In the genomic region with DNA sequence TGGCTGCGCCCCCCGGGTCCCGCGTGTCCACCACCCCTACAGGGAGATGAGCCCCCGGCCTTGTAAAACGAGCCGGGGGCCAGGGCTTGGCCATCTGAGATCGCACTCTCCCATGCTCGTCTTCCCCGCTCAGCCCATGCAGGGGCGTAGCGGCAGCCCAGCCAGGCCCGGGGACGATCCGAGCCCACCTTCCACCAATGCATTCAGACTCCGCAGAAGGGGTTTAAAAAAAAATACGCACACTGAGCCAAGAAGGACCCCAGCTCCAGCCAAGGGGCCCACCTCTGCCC, we compare ENCODE assay signal across 8 cellular contexts. TPM values are rescaled to one million over a fixed set of nuclear protein-coding genes. Genes with fewer than 3 reads are reported as not detected.
DNase-seq lines count a peak whose midpoint lies in the region; ATAC-seq, FAIRE-seq and TF ChIP-seq lines count a peak whose summit lies in the region.

No MANE protein-coding gene starts in this region.

- H3K4me1 ChIP-seq in CD8-positive, alpha-beta memory T cell (ENCODE audit: insufficient read depth, low read length) = peaks cover 9% of the 10 kb centered on the region
- H3K4me1 ChIP-seq in naive thymus-derived CD4-positive, alpha-beta T cell (ENCODE audit: control insufficient read depth in 2 of 2, insufficient read depth in 2 of 2, low read length in 2 of 2) = peaks cover 4 to 5% of the 10 kb centered on the region in 2 donors

- peak overlapping the region; percentile 96 to 100 (median 99) for H3K27ac Mint-ChIP-seq in CD8-positive, alpha-beta memory T cell
- peak overlapping the region; percentile 99 for H3K27ac Mint-ChIP-seq in activated CD4-positive, alpha-beta memory T cell treated with anti-CD3 and anti-CD28 coated beads for 36 hours
- peak overlapping the region; percentile 97 to 100 (median 99) for H3K27ac Mint-ChIP-seq in naive thymus-derived CD4-positive, alpha-beta T cell

- peaks cover 10 to 14% of the 10 kb centered on the region in 2 donors for H3K27me3 Mint-ChIP-seq in CD8-positive, alpha-beta memory T cell
- peaks cover 10% of the 10 kb centered on the region for H3K27me3 Mint-ChIP-seq in activated CD4-positive, alpha-beta memory T cell treated with anti-CD3 and anti-CD28 coated beads for 36 hours
- H3K27me3 Mint-ChIP-seq in naive thymus-derived CD4-positive, alpha-beta T cell = peaks cover 0 to 10% (median 0%) of the 10 kb centered on the region in 5 donors

- CTCF ChIA-PET in CD8-positive, alpha-beta memory T cell (lab: Charles Lee) = interaction anchor here (0.9 to 2.8 kb wide), 6 partner anchors 9 to 710 kb away, joined by 3 to 32 read pairs (median 4); a partner anchor contains a TSS
- CTCF ChIA-PET in activated CD4-positive, alpha-beta memory T cell treated with anti-CD3 and anti-CD28 coated beads for 36 hours (lab: Charles Lee) = interaction anchor here (0.6 to 3.9 kb wide), 8 partner anchors 11 to 179 kb away, joined by 3 to 49 read pairs (median 4); a partner anchor contains a TSS
- CTCF ChIA-PET in naive thymus-derived CD4-positive, alpha-beta T cell (lab: Charles Lee) = interaction anchor here (1.0 to 1.4 kb wide), 3 partner anchors 11 to 931 kb away, joined by 3 to 5 read pairs (median 5); a partner anchor contains a TSS

- TF ChIP-seq POLR2A in erythroblast (IDR thresholded peaks at IDR 0.05; ENCODE audit: low read length) = no peak

- H3K4me1 Mint-ChIP-seq in CD8-positive, alpha-beta memory T cell = peaks cover 16 to 28% (median 27%) of the 10 kb centered on the region in 3 donors
- peaks cover 44% of the 10 kb centered on the region for H3K4me1 Mint-ChIP-seq in activated CD4-positive, alpha-beta memory T cell treated with anti-CD3 and anti-CD28 coated beads for 36 hours (ENCODE audit: low read depth)
- H3K4me1 Mint-ChIP-seq in naive thymus-derived CD4-positive, alpha-beta T cell = peaks cover 10 to 40% (median 25%) of the 10 kb centered on the region in 7 donors

- intact Hi-C loops in activated CD4-positive, alpha-beta memory T cell treated with anti-CD3 and anti-CD28 coated beads for 36 hours (cut with micrococcal nuclease) = loop anchor here (1.0 to 10.0 kb wide), 12 partner anchors 10 to 707 kb away; a partner anchor contains a TSS
- intact Hi-C loops in naive thymus-derived CD4-positive, alpha-beta T cell (cut with micrococcal nuclease) = loop anchor here (1.0 to 10.0 kb wide), 20 partner anchors 10 to 800 kb away; a partner anchor contains a TSS

- H3K9me3 Mint-ChIP-seq in CD8-positive, alpha-beta memory T cell = peaks cover 0 to 6% (median 5%) of the 10 kb centered on the region in 5 donors
- H3K9me3 Mint-ChIP-seq in activated CD4-positive, alpha-beta memory T cell treated with anti-CD3 and anti-CD28 coated beads for 36 hours = peaks cover 3% of the 10 kb centered on the region
- H3K9me3 Mint-ChIP-seq in naive thymus-derived CD4-positive, alpha-beta T cell = peaks cover 0 to 11% (median 0%) of the 10 kb centered on the region in 11 donors

- DNase-seq in CD8-positive, alpha-beta memory T cell = peak in 2 of 5 donors; percentile 7 to 52
- DNase-seq in activated CD4-positive, alpha-beta memory T cell treated with anti-CD3 and anti-CD28 coated beads for 36 hours = peak; percentile 37
- peak; percentile 65 to 72 for DNase-seq in erythroblast (lab: John Stamatoyannopoulos, UW)
- DNase-seq in naive thymus-derived CD4-positive, alpha-beta T cell = peak in 1 of 9 donors; percentile 52
- DNase-seq in urothelium cell line (ENCODE audit: low spot score) = peak; percentile 57
- DNase-seq in SW480 (ENCODE audit: low spot score) = no peak

- peak; percentile 13 for FAIRE-seq in urothelium cell line (lab: Jason Lieb, UNC)

- ATAC-seq in GM19467 (IDR thresholded peaks at IDR 0.05; ENCODE audit: unreplicated experiment) (peak; percentile 12), HG03521 (IDR thresholded peaks at IDR 0.05; ENCODE audit: unreplicated experiment) (peak; percentile 27)
- no peak for ATAC-seq in naive thymus-derived CD4-positive, alpha-beta T cell

- peaks cover 0 to 10% (median 0%) of the 10 kb centered on the region in 3 donors for H3K36me3 Mint-ChIP-seq in CD8-positive, alpha-beta memory T cell
- peaks cover 23% of the 10 kb centered on the region for H3K36me3 Mint-ChIP-seq in activated CD4-positive, alpha-beta memory T cell treated with anti-CD3 and anti-CD28 coated beads for 36 hours
- peaks cover 0 to 7% (median 3%) of the 10 kb centered on the region in 5 donors for H3K36me3 Mint-ChIP-seq in naive thymus-derived CD4-positive, alpha-beta T cell

- POLR2A ChIA-PET in CD8-positive, alpha-beta memory T cell (lab: Charles Lee) = interaction anchor here (0.6 to 2.2 kb wide), 3 partner anchors 11 to 320 kb away, joined by 3 to 13 read pairs (median 6); a partner anchor contains a TSS
- POLR2A ChIA-PET in activated CD4-positive, alpha-beta memory T cell treated with anti-CD3 and anti-CD28 coated beads for 36 hours (lab: Charles Lee) = interaction anchor here (1.2 to 2.2 kb wide), 2 partner anchors 11 to 71 kb away, joined by 3 to 15 read pairs; no protein-coding TSS in a partner anchor
- POLR2A ChIA-PET in naive thymus-derived CD4-positive, alpha-beta T cell (lab: Charles Lee) = interaction anchor here (0.7 to 1.7 kb wide), 6 partner anchors 9 to 743 kb away, joined by 3 to 9 read pairs (median 6); a partner anchor contains a TSS

- H3K4me3 Mint-ChIP-seq in CD8-positive, alpha-beta memory T cell = peak overlapping the region; percentile 88 to 96 (median 91)
- H3K4me3 Mint-ChIP-seq in activated CD4-positive, alpha-beta memory T cell treated with anti-CD3 and anti-CD28 coated beads for 36 hours = peak overlapping the region; percentile 95
- H3K4me3 Mint-ChIP-seq in naive thymus-derived CD4-positive, alpha-beta T cell = peak overlapping the region; percentile 87 to 98 (median 94)

- no peaks in the 10 kb centered on the region for H3K9me3 ChIP-seq in CD8-positive, alpha-beta memory T cell (ENCODE audit: low read length)
- no peaks in the 10 kb centered on the region for H3K9me3 ChIP-seq in naive thymus-derived CD4-positive, alpha-beta T cell (ENCODE audit: control insufficient read depth in 2 of 3, low read length in 3 of 3)

- no peaks in the 10 kb centered on the region for H3K36me3 ChIP-seq in CD8-positive, alpha-beta memory T cell (ENCODE audit: insufficient read depth, low read length)
- peaks cover 0 to 4% (median 0%) of the 10 kb centered on the region in 3 experiments for H3K36me3 ChIP-seq in naive thymus-derived CD4-positive, alpha-beta T cell (ENCODE audit: control insufficient read depth in 2 of 3, insufficient read depth in 3 of 3, low read length in 3 of 3)

- no peaks in the 10 kb centered on the region for H3K27me3 ChIP-seq in CD8-positive, alpha-beta memory T cell (ENCODE audit: insufficient read depth, low read length, poor library complexity, severe bottlenecking)
- H3K27me3 ChIP-seq in naive thymus-derived CD4-positive, alpha-beta T cell (ENCODE audit: control insufficient read depth in 2 of 2, insufficient read depth in 2 of 2, low read length in 2 of 2) = no peaks in the 10 kb centered on the region

- peak overlapping the region; percentile 79 for H3K4me3 ChIP-seq in CD8-positive, alpha-beta memory T cell (ENCODE audit: low read length)
- peak overlapping the region; percentile 83 for H3K4me3 ChIP-seq in naive thymus-derived CD4-positive, alpha-beta T cell (ENCODE audit: low read length)

- peak overlapping the region; percentile 92 for H3K27ac ChIP-seq in CD8-positive, alpha-beta memory T cell (ENCODE audit: low read depth, low read length)
- H3K27ac ChIP-seq in naive thymus-derived CD4-positive, alpha-beta T cell (ENCODE audit: low read depth, low read length) = peak overlapping the region; percentile 95

RNA-seq across cellular contexts. Expression of a gene that starts 0.3 kb away (rescaled TPM):
- 1 to 10 TPM; 4.9 TPM for total RNA-seq in CD8-positive, alpha-beta memory T cell
- 4.6 TPM for polyA plus RNA-seq in CD8-positive, alpha-beta memory T cell
- 10 to 100 TPM; 18.5 to 22.3 TPM for total RNA-seq in activated CD4-positive, alpha-beta memory T cell treated with anti-CD3 and anti-CD28 coated beads for 36 hours
- total RNA-seq in naive thymus-derived CD4-positive, alpha-beta T cell = 1 to 10 TPM in 2 of 5 experiments, under 1 TPM in 2, not detected in 1; 0.34 to 3.3 (median 1.6) TPM
- under 1 TPM; 0.31 to 0.97 TPM for polyA plus RNA-seq in naive thymus-derived CD4-positive, alpha-beta T cell
